In the genomic region with DNA sequence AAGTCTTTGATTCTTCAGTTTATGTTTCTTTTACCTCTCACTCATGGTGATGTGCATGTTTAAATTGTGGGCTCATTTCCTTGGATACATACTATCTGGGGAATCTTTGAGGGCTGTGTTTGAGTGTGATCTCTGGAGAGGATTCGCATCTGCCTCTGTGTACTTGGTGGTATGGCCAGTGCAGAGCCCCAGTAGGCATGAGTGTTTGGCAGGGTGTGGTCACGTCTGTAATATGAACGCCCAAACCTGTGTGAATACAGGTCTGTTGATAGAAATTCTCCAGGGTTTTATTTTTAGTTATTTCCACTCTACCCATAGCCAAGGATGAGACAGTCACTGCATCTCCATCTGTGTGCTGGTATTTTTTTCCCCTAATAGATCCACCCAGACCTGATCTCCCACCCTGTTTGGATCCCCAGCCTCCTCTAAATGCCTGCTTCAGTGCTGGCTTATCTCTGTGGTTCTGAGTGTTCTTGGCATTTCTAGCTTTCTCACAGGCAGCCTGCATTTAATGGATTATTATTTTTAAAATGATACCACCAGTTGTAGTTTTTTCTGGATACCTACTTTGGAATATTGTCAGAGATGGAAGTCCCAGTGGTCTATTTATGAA, we compare ENCODE assay signal across 2 cellular contexts.
TF ChIP-seq lines count a peak whose summit lies in the region.

No MANE protein-coding gene starts in this region.

TF ChIP-seq in IMR-90, 13 proteins besides CTCF, POLR2A, EP300 and RAD21:
- no peak for TF ChIP-seq NFE2L2 (IDR thresholded peaks at IDR 0.05; ENCODE audit: low read depth, low read length)
- no peak for TF ChIP-seq USF2 (IDR thresholded peaks at IDR 0.05; ENCODE audit: low read depth, low read length)

TF ChIP-seq in K562, 482 proteins besides CTCF, POLR2A, EP300 and RAD21:
- TF ChIP-seq ZNF583 (CRISPR knock-in tag; IDR thresholded peaks at IDR 0.05) (no peak), ARNT (IDR thresholded peaks at IDR 0.05) (no peak), TCF7 (IDR thresholded peaks at IDR 0.05; ENCODE audit: borderline replicate concordance) (no peak), TAF1 (IDR thresholded peaks at IDR 0.05; ENCODE audit: control insufficient read depth, extremely low read depth, insufficient read depth, low read length, severe bottlenecking) (no peak), ZBED1 (IDR thresholded peaks at IDR 0.05) (no peak), ZBTB33 (CRISPR knock-in tag; IDR thresholded peaks at IDR 0.05) (no peak), MEF2A (IDR thresholded peaks at IDR 0.05; ENCODE audit: control insufficient read depth, low read depth, low read length) (no peak), HMGN3 (IDR thresholded peaks at IDR 0.05; ENCODE audit: borderline replicate concordance, extremely low read depth, insufficient read length, low read depth, low read length) (no peak), KHSRP (IDR thresholded peaks at IDR 0.05) (no peak), PRPF4 (IDR thresholded peaks at IDR 0.05; ENCODE audit: insufficient read depth, low read depth, low read length, poor library complexity, severe bottlenecking) (no peak), ZNF75A (CRISPR knock-in tag; IDR thresholded peaks at IDR 0.05) (no peak), ZKSCAN3 (CRISPR knock-in tag; IDR thresholded peaks at IDR 0.05) (no peak)
- TF ChIP-seq, protein P1, sequence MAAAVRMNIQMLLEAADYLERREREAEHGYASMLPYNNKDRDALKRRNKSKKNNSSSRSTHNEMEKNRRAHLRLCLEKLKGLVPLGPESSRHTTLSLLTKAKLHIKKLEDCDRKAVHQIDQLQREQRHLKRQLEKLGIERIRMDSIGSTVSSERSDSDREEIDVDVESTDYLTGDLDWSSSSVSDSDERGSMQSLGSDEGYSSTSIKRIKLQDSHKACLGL (CRISPR knock-in tag; IDR thresholded peaks at IDR 0.05; ENCODE audit: borderline replicate concordance, poor library complexity, severe bottlenecking): no peak
TF ChIP-seq in K562: peak in this region for 0.
